In genomic region chr15:75688831-75689230, GRCh38 we compare ENCODE assay signal across 32 cellular contexts. TPM values are rescaled to one million over a fixed set of nuclear protein-coding genes. Genes with fewer than 3 reads are reported as not detected.
DNase-seq lines count a peak whose midpoint lies in the region; ATAC-seq and TF ChIP-seq lines count a peak whose summit lies in the region.
"Had no signal": no experiment of that assay in that cellular context is flagged by ENCODE, and none has a peak within 500 bp of the region (broad histone marks: within the 10 kb centered on the region; RNA-seq: fewer than 3 reads in every experiment).

No MANE protein-coding gene starts in this region.

- H3K36me3 ChIP-seq in neuronal stem cell (replicated peaks in 1 of 2; ENCODE audit: control insufficient read depth in 2 of 2, insufficient read depth in 2 of 2, low read length in 2 of 2) (no peaks in the 10 kb centered on the region), sigmoid colon (peaks cover 44 to 79% (median 60%) of the 10 kb centered on the region in 4 donors), stomach smooth muscle (ENCODE audit: control insufficient read depth in 2 of 2, insufficient read depth in 2 of 2, low read length in 2 of 2) (peaks cover 29 to 46% of the 10 kb centered on the region in 2 donors), vagina (no peaks in the 10 kb centered on the region)
- H3K36me3 ChIP-seq: BE2C; BLaER1; BLaER1 treated with 17β-estradiol and CSF1 and Interleukin-3, amounts not matched to agents 10 nM and 100 nM had no signal

- no peak overlapping the region for H2AK5ac ChIP-seq in neuronal stem cell (ENCODE audit: low read depth, low read length)

- H3K4me3 ChIP-seq in neuronal stem cell (ENCODE audit: low read length in 2 of 2) (no peak overlapping the region), sigmoid colon (no peak overlapping the region), stomach smooth muscle (ENCODE audit: low read length in 2 of 2) (no peak overlapping the region), vagina (no peak overlapping the region)
- H3K4me3 ChIP-seq: A549; BLaER1; BLaER1 treated with 17β-estradiol and CSF1 and Interleukin-3, amounts not matched to agents 10 nM and 100 nM had no signal

- no peak for TF ChIP-seq EP300 in sigmoid colon (IDR thresholded peaks at IDR 0.05)

- peak overlapping the region; percentile 44 for H3K9ac ChIP-seq in neuronal stem cell (ENCODE audit: low read depth, low read length, poor library complexity)
- H3K9ac ChIP-seq in stomach smooth muscle (ENCODE audit: low read length in 2 of 2), result no peak overlapping the region
- H3K9ac ChIP-seq: BLaER1; BLaER1 treated with 17β-estradiol and CSF1 and Interleukin-3, amounts not matched to agents 10 nM and 100 nM had no signal

- no peak overlapping the region for H3K4ac ChIP-seq in neuronal stem cell (ENCODE audit: low read length)

- H2BK12ac ChIP-seq in neuronal stem cell (ENCODE audit: low read length), result no peak overlapping the region

- peak overlapping the region; percentile 28 for H3K18ac ChIP-seq in neuronal stem cell (ENCODE audit: low read length)

- no peak overlapping the region for H2BK5ac ChIP-seq in neuronal stem cell (ENCODE audit: low read length)

- H3K4me1 ChIP-seq in neuronal stem cell (ENCODE audit: control insufficient read depth in 2 of 2, insufficient read depth in 1 of 2, low read depth in 1 of 2, low read length in 2 of 2), result peaks cover 4% of the 10 kb centered on the region in 2 donors
- H3K4me1 ChIP-seq in sigmoid colon, result peaks cover 0 to 44% (median 34%) of the 10 kb centered on the region in 4 donors
- H3K4me1 ChIP-seq in stomach smooth muscle (ENCODE audit: control insufficient read depth, insufficient read depth, low read length), result peaks cover 23% of the 10 kb centered on the region
- peaks cover 22% of the 10 kb centered on the region for H3K4me1 ChIP-seq in vagina
- no peaks in the 10 kb centered on the region for H3K4me1 ChIP-seq in foreskin keratinocyte
- H3K4me1 ChIP-seq: Caco-2 had no signal

- H2BK120ac ChIP-seq in neuronal stem cell (ENCODE audit: low read depth, low read length), result no peak overlapping the region

- H3K23ac ChIP-seq in neuronal stem cell (ENCODE audit: low read depth, low read length, poor library complexity), result peak overlapping the region; percentile 43

- H3K27me3 ChIP-seq in neuronal stem cell (ENCODE audit: control insufficient read depth in 3 of 3, insufficient read depth in 3 of 3, low read depth in 1 of 3, low read length in 3 of 3) (no peaks in the 10 kb centered on the region), sigmoid colon (no peaks in the 10 kb centered on the region), stomach smooth muscle (ENCODE audit: control insufficient read depth in 1 of 2, insufficient read depth in 2 of 2, low read length in 2 of 2) (no peaks in the 10 kb centered on the region), vagina (no peaks in the 10 kb centered on the region), foreskin keratinocyte (no peaks in the 10 kb centered on the region)
- H3K27me3 ChIP-seq: BE2C; BLaER1; BLaER1 treated with 17β-estradiol and CSF1 and Interleukin-3, amounts not matched to agents 10 nM and 100 nM had no signal

- H3K9me3 ChIP-seq in neuronal stem cell (replicated peaks in 1 of 2; ENCODE audit: control insufficient read depth in 2 of 2, insufficient read depth in 1 of 2, low read depth in 1 of 2, low read length in 2 of 2) (no peaks in the 10 kb centered on the region), sigmoid colon (no peaks in the 10 kb centered on the region), stomach smooth muscle (ENCODE audit: control insufficient read depth in 2 of 2, low read length in 2 of 2) (no peaks in the 10 kb centered on the region), vagina (no peaks in the 10 kb centered on the region)
- H3K9me3 ChIP-seq: A549; BE2C; BLaER1; BLaER1 treated with 17β-estradiol and CSF1 and Interleukin-3, amounts not matched to agents 10 nM and 100 nM; Caco-2 had no signal

- no peak overlapping the region for H2AFZ ChIP-seq in neuronal stem cell (ENCODE audit: low read length)

- ATAC-seq in foreskin keratinocyte, result no peak
- ATAC-seq: A549; CD8-positive, alpha-beta T cell had no signal

- TF ChIP-seq POLR2A in sigmoid colon (IDR thresholded peaks at IDR 0.05), result no peak
- TF ChIP-seq POLR2A in vagina (IDR thresholded peaks at IDR 0.05), result no peak

- TF ChIP-seq CTCF in sigmoid colon (IDR thresholded peaks at IDR 0.05) (no peak), vagina (IDR thresholded peaks at IDR 0.05) (no peak), foreskin keratinocyte (conservative IDR thresholded peaks at IDR 0.05) (no peak)

- DNase-seq in neuronal stem cell (ENCODE audit: low spot score), result no peak
- DNase-seq in sigmoid colon, result no peak
- no peak for DNase-seq in vagina (ENCODE audit: extremely low spot score in 2 of 2)
- DNase-seq in NCI-H226, result no peak
- no peak for DNase-seq in foreskin keratinocyte
- DNase-seq: 8988T; ACHN; AML-193; BE2C; C1 segment of cervical spinal cord; Caco-2; Calu3; CD4-positive, alpha-beta memory T cell; CD4-positive, alpha-beta T cell; CD4-positive, CD25-positive, alpha-beta regulatory T cell; CD8-positive, alpha-beta memory T cell; CD8-positive, alpha-beta T cell; COR-L47; DMS 273 treated with DMSO at 0.1 percent for 48 hours; DMS153; DMS53; DMS79; DMS79 treated with DMSO at 0.1 percent for 48 hours; DND-41; EL had no signal

- H4K8ac ChIP-seq in neuronal stem cell (ENCODE audit: low read depth, low read length), result no peak overlapping the region

- no peak overlapping the region for H3K4me2 ChIP-seq in neuronal stem cell (ENCODE audit: insufficient read depth, low read length, poor library complexity, severe bottlenecking)
- H3K4me2 ChIP-seq: A549; BLaER1; BLaER1 treated with 17β-estradiol and CSF1 and Interleukin-3, amounts not matched to agents 10 nM and 100 nM had no signal

- no peak overlapping the region for H2BK15ac ChIP-seq in neuronal stem cell (ENCODE audit: low read length)

- no peak overlapping the region for H4K91ac ChIP-seq in neuronal stem cell (ENCODE audit: low read depth, low read length, poor library complexity)

- intact Hi-C loops in sigmoid colon (cut with DNase I), result loop anchor here (5.0 kb wide), 1 partner anchor 113 kb away; no protein-coding TSS in a partner anchor
- intact Hi-C loops in vagina (cut with DNase I), result loop anchor here (5.0 to 10.0 kb wide), 2 partner anchors 43 to 116 kb away; no protein-coding TSS in a partner anchor

- no CpG with 5 or more reads among the region's 26 CpGs for WGBS in neuronal stem cell (ENCODE audit: extremely low coverage in 2 of 2, insufficient read length in 2 of 2, insufficient replicate concordance in 1 of 2), 2 donors
- 95% methylated on average over 26 of the region's 26 CpGs for WGBS in sigmoid colon, 2 donors

- H3K27ac ChIP-seq in neuronal stem cell (replicated peaks; ENCODE audit: low read length) (no peak overlapping the region), sigmoid colon (peak overlapping the region in 3 of 4 donors; percentile 35 to 99 (median 63)), stomach smooth muscle (ENCODE audit: low read length) (peak overlapping the region; percentile 24), vagina (no peak overlapping the region), foreskin keratinocyte (no peak overlapping the region)
- H3K27ac ChIP-seq: 22Rv1; A549; BLaER1; BLaER1 treated with 17β-estradiol and CSF1 and Interleukin-3, amounts not matched to agents 10 nM and 100 nM; C4-2B had no signal

- no peak overlapping the region for H3K14ac ChIP-seq in neuronal stem cell (ENCODE audit: low read length)

- peaks cover 2% of the 10 kb centered on the region for H3K79me1 ChIP-seq in neuronal stem cell (ENCODE audit: low read depth, low read length)

RNA-seq across cellular contexts. Expression of gene CSPG4, which starts 23.8 kb away (rescaled TPM):
- 0.11 TPM for polyA plus RNA-seq in neuronal stem cell (2013, experiment 1 of 2)
- 0.10 TPM for polyA plus RNA-seq in neuronal stem cell (2013, experiment 2 of 2)
- total RNA-seq in sigmoid colon, result 100 to 1,000 TPM in 2 of 4 donors, 10 to 100 TPM in 2; 45.7 to 151 (median 93.9) TPM
- 1 to 10 TPM in 1 of 3 donors, under 1 TPM in 2; 0.23 to 8.4 (median 0.60) TPM for polyA plus RNA-seq in sigmoid colon
- 23.1 TPM for total RNA-seq in vagina
- 6.0 and 13.3 TPM in 2 replicates for total RNA-seq in foreskin keratinocyte
- 2.7 and 5.1 TPM in 2 replicates for polyA plus RNA-seq in foreskin keratinocyte
- total RNA-seq: Calu3; CD4-positive, alpha-beta memory T cell; CD4-positive, alpha-beta T cell; CD4-positive, CD25-positive, alpha-beta regulatory T cell; CD8-positive, alpha-beta memory T cell; CD8-positive, alpha-beta T cell had no signal
- polyA plus RNA-seq: CD14-positive monocyte; CD4-positive, alpha-beta memory T cell; CD4-positive, CD25-positive, alpha-beta regulatory T cell; CD8-positive, alpha-beta memory T cell had no signal

RNA-seq across cellular contexts. Expression of gene SNX33, which starts 41.1 kb away (rescaled TPM):
- polyA plus RNA-seq in neuronal stem cell (2013, experiment 1 of 2), result 9.8 TPM
- polyA plus RNA-seq in neuronal stem cell (2013, experiment 2 of 2), result 10.7 TPM
- total RNA-seq in sigmoid colon, result 10 to 100 TPM; 20.1 to 32.7 (median 25.8) TPM
- 10 to 100 TPM in 2 of 3 donors, 1 to 10 TPM in 1; 9.0 to 20.9 (median 12.7) TPM for polyA plus RNA-seq in sigmoid colon
- 23.6 TPM for total RNA-seq in vagina
- total RNA-seq in foreskin keratinocyte, result 26.7 and 28.9 TPM in 2 replicates
- polyA plus RNA-seq in foreskin keratinocyte, result 26.2 and 28.3 TPM in 2 replicates

RNA-seq across cellular contexts. Expression of gene IMP3, which starts 48.8 kb away (rescaled TPM):
- polyA plus RNA-seq in neuronal stem cell (2013, experiment 1 of 2), result 51.8 TPM
- 51.5 TPM for polyA plus RNA-seq in neuronal stem cell (2013, experiment 2 of 2)
- total RNA-seq in sigmoid colon (100 to 1,000 TPM in 1 of 4 donors, 10 to 100 TPM in 3; 55.4 to 117 (median 84.3) TPM), vagina (109 TPM), foreskin keratinocyte (91.3 and 101 TPM in 2 replicates)
- polyA plus RNA-seq in sigmoid colon (10 to 100 TPM; 58.3 to 94.1 (median 62.0) TPM), foreskin keratinocyte (105 and 115 TPM in 2 replicates)

Comparison
In these comparisons a context has a peak if more than half of its experiments do, and no peak if none do; other contexts are left out.
1. H3K27ac ChIP-seq: peak in sigmoid colon (3 of 4) and stomach smooth muscle (single experiment); none in neuronal stem cell (single experiment), vagina (single experiment) and foreskin keratinocyte (single experiment).